In genomic region chr1:33311706-33312412, GRCh38 we compare ENCODE assay signal across 31 cellular contexts. TPM values are rescaled to one million over a fixed set of nuclear protein-coding genes. Genes with fewer than 3 reads are reported as not detected.
"Had no signal": no experiment of that assay in that cellular context is flagged by ENCODE, and none has a peak within 500 bp of the region (broad histone marks: within the 10 kb centered on the region; RNA-seq: fewer than 3 reads in every experiment).

No MANE protein-coding gene starts in this region.

- H3K36me3 Mint-ChIP-seq: activated naive CD8-positive, alpha-beta T cell treated with anti-CD3 and anti-CD28 coated beads, Interleukin-2, amount 10 ng/mL, durations not matched to agents 7 days and 5 days had no signal

- H3K4me2 ChIP-seq: KMS-11 had no signal

- DNase-seq: activated CD4-positive, alpha-beta T cell treated with anti-CD3 and anti-CD28 coated beads for 48 hours; activated CD4-positive, alpha-beta T cell treated with anti-CD3 and anti-CD28 coated beads, Interleukin-2, amount 50 U/mL, for 4 hours; activated CD4-positive, CD25-positive, alpha-beta regulatory T cell treated with anti-CD3 and anti-CD28 coated beads, Interleukin-2, amount 50 U/mL, for 72 hours; activated CD8-positive, alpha-beta memory T cell treated with anti-CD3 and anti-CD28 coated beads, Interleukin-2, amount 50 U/mL, for 48 hours; activated CD8-positive, alpha-beta T cell treated with anti-CD3 and anti-CD28 coated beads, Interleukin-2, amount 10 ng/mL, durations not matched to agents 7 days and 5 days; activated naive CD4-positive, alpha-beta T cell treated with anti-CD3 and anti-CD28 coated beads, Interleukin-2, amount 50 U/mL, for 16 hours; activated naive CD8-positive, alpha-beta T cell treated with anti-CD3 and anti-CD28 coated beads, Interleukin-2, amount 10 ng/mL, durations not matched to agents 7 days and 5 days; activated T-cell treated with anti-CD3 and anti-CD28 coated beads, Interleukin-2, amount 50 U/mL, for 1 hour; adrenal gland; anterior cingulate cortex; MG63; MV-4-11; NCI-H1092 treated with DMSO at 0.1 percent for 48 hours; NCI-H1417 treated with DMSO at 0.1 percent for 48 hours; NCI-H1694; NCI-H2029 treated with DMSO at 0.1 percent for 48 hours; NCI-H345; NCI-H510A; NCI-H526 treated with DMSO at 0.1 percent for 48 hours; NCI-H82; NK-92 treated with Interleukin-12 subunit alpha and Interleukin-12 subunit beta, amount 100 ng/mL, for 24 hours; OCI-M1; RPMI8226; SHP77; T-helper 9 cell had no signal

- H3K27ac Mint-ChIP-seq: activated CD8-positive, alpha-beta T cell treated with anti-CD3 and anti-CD28 coated beads, Interleukin-2, amount 10 ng/mL, durations not matched to agents 7 days and 5 days; activated naive CD8-positive, alpha-beta T cell treated with anti-CD3 and anti-CD28 coated beads, Interleukin-2, amount 10 ng/mL, durations not matched to agents 7 days and 5 days; T-helper 1 cell treated with Interleukin-12 subunit alpha and Interleukin-12 subunit beta and Interleukin-4 antibody, amounts not matched to agents 30 μg/mL and 1 μg/mL, for 36 hours; WTC11 had no signal

- H3K4me1 Mint-ChIP-seq: activated naive CD8-positive, alpha-beta T cell treated with anti-CD3 and anti-CD28 coated beads, Interleukin-2, amount 10 ng/mL, durations not matched to agents 7 days and 5 days; WTC11 had no signal

- H3K4me3 Mint-ChIP-seq: activated CD8-positive, alpha-beta T cell treated with anti-CD3 and anti-CD28 coated beads, Interleukin-2, amount 10 ng/mL, durations not matched to agents 7 days and 5 days; activated naive CD8-positive, alpha-beta T cell treated with anti-CD3 and anti-CD28 coated beads, Interleukin-2, amount 10 ng/mL, durations not matched to agents 7 days and 5 days; T-helper 1 cell treated with Interleukin-12 subunit alpha and Interleukin-12 subunit beta and Interleukin-4 antibody, amounts not matched to agents 30 μg/mL and 1 μg/mL, for 36 hours; WTC11 had no signal

- H3K9ac ChIP-seq: KMS-11 had no signal

- H3K9me3 Mint-ChIP-seq: activated naive CD8-positive, alpha-beta T cell treated with anti-CD3 and anti-CD28 coated beads, Interleukin-2, amount 10 ng/mL, durations not matched to agents 7 days and 5 days; T-helper 1 cell treated with Interleukin-12 subunit alpha and Interleukin-12 subunit beta and Interleukin-4 antibody, amounts not matched to agents 30 μg/mL and 1 μg/mL, for 36 hours; WTC11 had no signal

- H3K9me3 ChIP-seq: adrenal gland, breast epithelium, MG63, SJSA1 had no signal

- H3K36me3 ChIP-seq: adrenal gland, breast epithelium, MG63, SJSA1 had no signal

- H3K4me3 ChIP-seq: adrenal gland, breast epithelium, MG63, SJSA1 had no signal

- H3K27ac ChIP-seq: adrenal gland, breast epithelium, KMS-11, SJSA1 had no signal

- ATAC-seq: activated CD8-positive, alpha-beta T cell treated with anti-CD3 and anti-CD28 coated beads, Interleukin-2, amount 10 ng/mL, durations not matched to agents 7 days and 5 days; Panc1; WTC11 had no signal

- H3K27me3 ChIP-seq: adrenal gland, breast epithelium, MG63, SJSA1 had no signal

RNA-seq across cellular contexts. Expression of gene A3GALT2, which starts 9.0 kb away (rescaled TPM):
- total RNA-seq: activated CD8-positive, alpha-beta T cell treated with anti-CD3 and anti-CD28 coated beads, Interleukin-2, amount 10 ng/mL, durations not matched to agents 7 days and 5 days; breast epithelium; SJSA1; WTC11 had no signal
